1 cellular context compared by ENCODE assay signal in the genomic region with DNA sequence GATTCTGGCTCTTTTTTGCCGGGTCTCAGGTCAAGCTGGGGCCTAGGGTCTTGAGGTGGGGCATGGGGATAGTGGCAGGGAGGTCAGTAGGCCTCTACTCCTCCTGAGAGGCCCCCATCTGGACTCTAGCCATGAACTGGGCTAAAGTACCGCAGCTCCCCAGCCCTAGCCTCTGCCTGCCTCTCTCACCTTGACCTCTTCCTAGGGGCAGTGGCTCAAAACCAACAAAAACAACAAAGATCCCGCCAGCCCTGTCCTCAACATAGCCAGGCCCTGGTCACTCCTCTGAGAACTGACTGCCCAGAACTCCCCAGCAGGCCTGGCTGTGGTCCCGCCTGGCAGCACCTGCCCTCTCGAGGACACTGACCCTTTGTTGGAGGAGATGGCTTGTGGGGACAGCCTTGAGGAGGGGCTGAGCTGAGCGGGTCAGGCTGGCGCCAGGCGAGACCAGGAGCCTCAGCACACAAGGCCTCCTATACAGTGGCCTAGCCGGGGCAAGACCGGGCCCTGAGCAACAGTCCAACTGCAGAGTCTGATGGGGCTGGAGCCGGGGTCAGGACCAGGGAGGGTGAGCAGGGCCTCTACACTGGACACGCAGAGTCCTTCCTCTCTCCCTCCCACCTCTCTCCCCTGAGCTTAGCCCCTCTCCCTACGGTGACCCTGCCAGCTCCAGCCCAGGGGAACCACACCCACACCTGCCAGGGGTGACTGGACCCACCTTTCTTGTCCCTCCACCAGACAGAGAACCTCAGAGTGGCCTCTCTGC.
TF ChIP-seq lines count a peak whose summit lies in the region.

No MANE protein-coding gene starts in this region.

TF ChIP-seq in HepG2, 621 proteins besides CTCF, POLR2A, EP300 and RAD21 (continued from another document and continues in another):
- TF ChIP-seq, protein P1, sequence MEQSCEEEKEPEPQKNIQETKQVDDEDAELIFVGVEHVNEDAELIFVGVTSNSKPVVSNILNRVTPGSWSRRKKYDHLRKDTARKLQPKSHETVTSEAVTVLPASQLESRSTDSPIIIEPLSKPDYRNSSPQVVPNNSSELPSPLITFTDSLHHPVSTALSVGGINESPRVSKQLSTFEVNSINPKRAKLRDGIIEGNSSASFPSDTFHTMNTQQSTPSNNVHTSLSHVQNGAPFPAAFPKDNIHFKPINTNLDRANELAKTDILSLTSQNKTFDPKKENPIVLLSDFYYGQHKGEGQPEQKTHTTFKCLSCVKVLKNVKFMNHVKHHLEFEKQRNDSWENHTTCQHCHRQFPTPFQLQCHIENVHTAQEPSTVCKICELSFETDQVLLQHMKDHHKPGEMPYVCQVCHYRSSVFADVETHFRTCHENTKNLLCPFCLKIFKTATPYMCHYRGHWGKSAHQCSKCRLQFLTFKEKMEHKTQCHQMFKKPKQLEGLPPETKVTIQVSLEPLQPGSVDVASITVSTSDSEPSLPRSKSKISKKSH (CRISPR knock-in tag; IDR thresholded peaks at IDR 0.05; ENCODE audit: borderline replicate concordance): no peak; the same call in 1 of the 2 replicates
- TF ChIP-seq ZNF674 (CRISPR knock-in tag; IDR thresholded peaks at IDR 0.05; ENCODE audit: low read depth) (no peak), KMT2B (CRISPR knock-in tag; IDR thresholded peaks at IDR 0.05) (peak; percentile 50), ZNF713 (CRISPR knock-in tag; IDR thresholded peaks at IDR 0.05) (no peak), RBFOX2 (IDR thresholded peaks at IDR 0.05; ENCODE audit: low read depth, low read length) (peak; percentile 37; the same call in 1 of the 2 replicates), STAT5B (CRISPR knock-in tag; IDR thresholded peaks at IDR 0.05) (no peak), TP53 (CRISPR knock-in tag; conservative IDR thresholded peaks at IDR 0.05) (no peak), PITX1 (CRISPR knock-in tag; IDR thresholded peaks at IDR 0.05) (peak; percentile 58), BORCS8-MEF2B (CRISPR knock-in tag; IDR thresholded peaks at IDR 0.05) (peak; percentile 75; the same call in 1 of the 2 replicates), ZNF567 (CRISPR knock-in tag; IDR thresholded peaks at IDR 0.05; ENCODE audit: borderline replicate concordance) (no peak), TGIF2 (CRISPR knock-in tag; IDR thresholded peaks at IDR 0.05) (peak; percentile 81), MXD4 (CRISPR knock-in tag; IDR thresholded peaks at IDR 0.05) (no peak; the same call in 1 of the 2 replicates), ZNF17 (CRISPR knock-in tag; IDR thresholded peaks at IDR 0.05) (no peak), ZNF431 (CRISPR knock-in tag; IDR thresholded peaks at IDR 0.05; ENCODE audit: borderline replicate concordance, low read depth) (peak; percentile 86; the same call in 1 of the 2 replicates), EHMT2 (IDR thresholded peaks at IDR 0.05; ENCODE audit: borderline replicate concordance, low read depth, low read length) (no peak; the same call in 1 of the 2 replicates), ZNF44 (CRISPR knock-in tag; IDR thresholded peaks at IDR 0.05) (no peak), PAWR (CRISPR knock-in tag; IDR thresholded peaks at IDR 0.05; ENCODE audit: borderline replicate concordance) (no peak), FOXK2 (IDR thresholded peaks at IDR 0.05) (0 out of 2 replicates have a peak, but pooled peaks have one; percentile 53), SRF (IDR thresholded peaks at IDR 0.05; ENCODE audit: low read depth, low read length) (no peak), ZNF547 (CRISPR knock-in tag; IDR thresholded peaks at IDR 0.05) (peak; percentile 80; the same call in 1 of the 2 replicates), NFIC (IDR thresholded peaks at IDR 0.05; ENCODE audit: low read length) (peak; percentile 59; the same call in 1 of the 2 replicates), ZNF777 (CRISPR knock-in tag; IDR thresholded peaks at IDR 0.05) (no peak), DPF2 (CRISPR knock-in tag; IDR thresholded peaks at IDR 0.05; ENCODE audit: borderline replicate concordance, low read depth) (peak; percentile 56; the same call in 1 of the 2 replicates), MAFG (CRISPR knock-in tag; IDR thresholded peaks at IDR 0.05) (no peak), KAT8 (CRISPR knock-in tag; IDR thresholded peaks at IDR 0.05) (peak; percentile 86), FLYWCH1 (CRISPR knock-in tag; IDR thresholded peaks at IDR 0.05) (no peak), RAD51 (IDR thresholded peaks at IDR 0.05; ENCODE audit: borderline replicate concordance) (no peak), KLF6 (CRISPR knock-in tag; IDR thresholded peaks at IDR 0.05) (no peak; the same call in 1 of the 2 replicates), ZNF546 (CRISPR knock-in tag; conservative IDR thresholded peaks at IDR 0.05) (no peak; the same call in 1 of the 2 replicates), SUZ12 (IDR thresholded peaks at IDR 0.05; ENCODE audit: low read depth, low read length) (no peak), NBN (conservative IDR thresholded peaks at IDR 0.05) (no peak), GPN1 (CRISPR knock-in tag; IDR thresholded peaks at IDR 0.05; ENCODE audit: borderline replicate concordance) (no peak), ZNF274 (CRISPR knock-in tag; IDR thresholded peaks at IDR 0.05) (peak; percentile 79)
- TF ChIP-seq, protein P2, sequence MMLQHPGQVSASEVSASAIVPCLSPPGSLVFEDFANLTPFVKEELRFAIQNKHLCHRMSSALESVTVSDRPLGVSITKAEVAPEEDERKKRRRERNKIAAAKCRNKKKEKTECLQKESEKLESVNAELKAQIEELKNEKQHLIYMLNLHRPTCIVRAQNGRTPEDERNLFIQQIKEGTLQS (CRISPR knock-in tag; IDR thresholded peaks at IDR 0.05): no peak; the same call in 1 of the 2 replicates
- TF ChIP-seq, protein P3, sequence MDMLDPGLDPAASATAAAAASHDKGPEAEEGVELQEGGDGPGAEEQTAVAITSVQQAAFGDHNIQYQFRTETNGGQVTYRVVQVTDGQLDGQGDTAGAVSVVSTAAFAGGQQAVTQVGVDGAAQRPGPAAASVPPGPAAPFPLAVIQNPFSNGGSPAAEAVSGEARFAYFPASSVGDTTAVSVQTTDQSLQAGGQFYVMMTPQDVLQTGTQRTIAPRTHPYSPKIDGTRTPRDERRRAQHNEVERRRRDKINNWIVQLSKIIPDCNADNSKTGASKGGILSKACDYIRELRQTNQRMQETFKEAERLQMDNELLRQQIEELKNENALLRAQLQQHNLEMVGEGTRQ (IDR thresholded peaks at IDR 0.05; ENCODE audit: low read depth, low read length): no peak
- TF ChIP-seq, protein P3 (CRISPR knock-in tag; IDR thresholded peaks at IDR 0.05; ENCODE audit: borderline replicate concordance): no peak
- TF ChIP-seq, protein P4, sequence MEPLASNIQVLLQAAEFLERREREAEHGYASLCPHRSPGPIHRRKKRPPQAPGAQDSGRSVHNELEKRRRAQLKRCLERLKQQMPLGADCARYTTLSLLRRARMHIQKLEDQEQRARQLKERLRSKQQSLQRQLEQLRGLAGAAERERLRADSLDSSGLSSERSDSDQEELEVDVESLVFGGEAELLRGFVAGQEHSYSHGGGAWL (CRISPR knock-in tag; IDR thresholded peaks at IDR 0.05): no peak
- TF ChIP-seq, protein P5, sequence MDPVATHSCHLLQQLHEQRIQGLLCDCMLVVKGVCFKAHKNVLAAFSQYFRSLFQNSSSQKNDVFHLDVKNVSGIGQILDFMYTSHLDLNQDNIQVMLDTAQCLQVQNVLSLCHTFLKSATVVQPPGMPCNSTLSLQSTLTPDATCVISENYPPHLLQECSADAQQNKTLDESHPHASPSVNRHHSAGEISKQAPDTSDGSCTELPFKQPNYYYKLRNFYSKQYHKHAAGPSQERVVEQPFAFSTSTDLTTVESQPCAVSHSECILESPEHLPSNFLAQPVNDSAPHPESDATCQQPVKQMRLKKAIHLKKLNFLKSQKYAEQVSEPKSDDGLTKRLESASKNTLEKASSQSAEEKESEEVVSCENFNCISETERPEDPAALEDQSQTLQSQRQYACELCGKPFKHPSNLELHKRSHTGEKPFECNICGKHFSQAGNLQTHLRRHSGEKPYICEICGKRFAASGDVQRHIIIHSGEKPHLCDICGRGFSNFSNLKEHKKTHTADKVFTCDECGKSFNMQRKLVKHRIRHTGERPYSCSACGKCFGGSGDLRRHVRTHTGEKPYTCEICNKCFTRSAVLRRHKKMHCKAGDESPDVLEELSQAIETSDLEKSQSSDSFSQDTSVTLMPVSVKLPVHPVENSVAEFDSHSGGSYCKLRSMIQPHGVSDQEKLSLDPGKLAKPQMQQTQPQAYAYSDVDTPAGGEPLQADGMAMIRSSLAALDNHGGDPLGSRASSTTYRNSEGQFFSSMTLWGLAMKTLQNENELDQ (CRISPR knock-in tag; IDR thresholded peaks at IDR 0.05; ENCODE audit: borderline replicate concordance): no peak
- TF ChIP-seq, protein P6, sequence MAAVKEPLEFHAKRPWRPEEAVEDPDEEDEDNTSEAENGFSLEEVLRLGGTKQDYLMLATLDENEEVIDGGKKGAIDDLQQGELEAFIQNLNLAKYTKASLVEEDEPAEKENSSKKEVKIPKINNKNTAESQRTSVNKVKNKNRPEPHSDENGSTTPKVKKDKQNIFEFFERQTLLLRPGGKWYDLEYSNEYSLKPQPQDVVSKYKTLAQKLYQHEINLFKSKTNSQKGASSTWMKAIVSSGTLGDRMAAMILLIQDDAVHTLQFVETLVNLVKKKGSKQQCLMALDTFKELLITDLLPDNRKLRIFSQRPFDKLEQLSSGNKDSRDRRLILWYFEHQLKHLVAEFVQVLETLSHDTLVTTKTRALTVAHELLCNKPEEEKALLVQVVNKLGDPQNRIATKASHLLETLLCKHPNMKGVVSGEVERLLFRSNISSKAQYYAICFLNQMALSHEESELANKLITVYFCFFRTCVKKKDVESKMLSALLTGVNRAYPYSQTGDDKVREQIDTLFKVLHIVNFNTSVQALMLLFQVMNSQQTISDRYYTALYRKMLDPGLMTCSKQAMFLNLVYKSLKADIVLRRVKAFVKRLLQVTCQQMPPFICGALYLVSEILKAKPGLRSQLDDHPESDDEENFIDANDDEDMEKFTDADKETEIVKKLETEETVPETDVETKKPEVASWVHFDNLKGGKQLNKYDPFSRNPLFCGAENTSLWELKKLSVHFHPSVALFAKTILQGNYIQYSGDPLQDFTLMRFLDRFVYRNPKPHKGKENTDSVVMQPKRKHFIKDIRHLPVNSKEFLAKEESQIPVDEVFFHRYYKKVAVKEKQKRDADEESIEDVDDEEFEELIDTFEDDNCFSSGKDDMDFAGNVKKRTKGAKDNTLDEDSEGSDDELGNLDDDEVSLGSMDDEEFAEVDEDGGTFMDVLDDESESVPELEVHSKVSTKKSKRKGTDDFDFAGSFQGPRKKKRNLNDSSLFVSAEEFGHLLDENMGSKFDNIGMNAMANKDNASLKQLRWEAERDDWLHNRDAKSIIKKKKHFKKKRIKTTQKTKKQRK (IDR thresholded peaks at IDR 0.05; ENCODE audit: low read length): no peak
- TF ChIP-seq, protein P7, sequence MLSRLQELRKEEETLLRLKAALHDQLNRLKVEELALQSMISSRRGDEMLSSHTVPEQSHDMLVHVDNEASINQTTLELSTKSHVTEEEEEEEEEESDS (CRISPR knock-in tag; IDR thresholded peaks at IDR 0.05; ENCODE audit: borderline replicate concordance): no peak
- TF ChIP-seq, protein P8, sequence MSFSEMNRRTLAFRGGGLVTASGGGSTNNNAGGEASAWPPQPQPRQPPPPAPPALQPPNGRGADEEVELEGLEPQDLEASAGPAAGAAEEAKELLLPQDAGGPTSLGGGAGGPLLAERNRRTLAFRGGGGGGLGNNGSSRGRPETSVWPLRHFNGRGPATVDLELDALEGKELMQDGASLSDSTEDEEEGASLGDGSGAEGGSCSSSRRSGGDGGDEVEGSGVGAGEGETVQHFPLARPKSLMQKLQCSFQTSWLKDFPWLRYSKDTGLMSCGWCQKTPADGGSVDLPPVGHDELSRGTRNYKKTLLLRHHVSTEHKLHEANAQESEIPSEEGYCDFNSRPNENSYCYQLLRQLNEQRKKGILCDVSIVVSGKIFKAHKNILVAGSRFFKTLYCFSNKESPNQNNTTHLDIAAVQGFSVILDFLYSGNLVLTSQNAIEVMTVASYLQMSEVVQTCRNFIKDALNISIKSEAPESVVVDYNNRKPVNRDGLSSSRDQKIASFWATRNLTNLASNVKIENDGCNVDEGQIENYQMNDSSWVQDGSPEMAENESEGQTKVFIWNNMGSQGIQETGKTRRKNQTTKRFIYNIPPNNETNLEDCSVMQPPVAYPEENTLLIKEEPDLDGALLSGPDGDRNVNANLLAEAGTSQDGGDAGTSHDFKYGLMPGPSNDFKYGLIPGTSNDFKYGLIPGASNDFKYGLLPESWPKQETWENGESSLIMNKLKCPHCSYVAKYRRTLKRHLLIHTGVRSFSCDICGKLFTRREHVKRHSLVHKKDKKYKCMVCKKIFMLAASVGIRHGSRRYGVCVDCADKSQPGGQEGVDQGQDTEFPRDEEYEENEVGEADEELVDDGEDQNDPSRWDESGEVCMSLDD (CRISPR knock-in tag; IDR thresholded peaks at IDR 0.05; ENCODE audit: borderline replicate concordance): no peak; the same call in 1 of the 2 replicates
- TF ChIP-seq, protein P9, sequence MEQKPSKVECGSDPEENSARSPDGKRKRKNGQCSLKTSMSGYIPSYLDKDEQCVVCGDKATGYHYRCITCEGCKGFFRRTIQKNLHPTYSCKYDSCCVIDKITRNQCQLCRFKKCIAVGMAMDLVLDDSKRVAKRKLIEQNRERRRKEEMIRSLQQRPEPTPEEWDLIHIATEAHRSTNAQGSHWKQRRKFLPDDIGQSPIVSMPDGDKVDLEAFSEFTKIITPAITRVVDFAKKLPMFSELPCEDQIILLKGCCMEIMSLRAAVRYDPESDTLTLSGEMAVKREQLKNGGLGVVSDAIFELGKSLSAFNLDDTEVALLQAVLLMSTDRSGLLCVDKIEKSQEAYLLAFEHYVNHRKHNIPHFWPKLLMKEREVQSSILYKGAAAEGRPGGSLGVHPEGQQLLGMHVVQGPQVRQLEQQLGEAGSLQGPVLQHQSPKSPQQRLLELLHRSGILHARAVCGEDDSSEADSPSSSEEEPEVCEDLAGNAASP (CRISPR knock-in tag; IDR thresholded peaks at IDR 0.05; ENCODE audit: borderline replicate concordance): peak; percentile 98
